ENCODE assay signal across 8 cellular contexts in the genomic region with DNA sequence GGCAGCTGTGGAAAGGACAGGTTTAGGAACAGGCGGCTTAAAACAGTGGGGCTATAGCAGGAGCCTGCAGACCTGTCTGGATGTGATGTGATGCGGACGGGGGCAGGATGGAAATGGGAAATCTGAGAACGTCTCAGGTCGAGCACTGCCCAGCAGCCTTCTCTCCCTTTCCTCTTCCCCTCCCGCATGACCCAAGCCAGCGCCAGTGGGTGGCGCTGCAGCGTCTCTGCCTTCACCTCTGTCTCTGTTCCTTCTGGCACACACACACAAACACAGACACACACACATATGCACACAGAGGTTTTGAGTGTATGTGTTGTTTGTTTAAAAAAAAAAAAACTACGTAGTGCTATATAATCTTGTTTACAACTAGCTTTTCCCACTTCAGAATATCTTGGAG.
DNase-seq lines count a peak whose midpoint lies in the region; ATAC-seq and FAIRE-seq lines count a peak whose summit lies in the region.

No MANE protein-coding gene starts in this region.

- DNase-seq in DMS153 treated with DMSO at 0.1 percent for 48 hours (lab: John Stamatoyannopoulos, UW; ENCODE audit: unreplicated experiment) (peak; percentile 87), UCSD-AML1 (lab: John Stamatoyannopoulos, UW; ENCODE audit: unreplicated experiment) (peak; percentile 34), iPS-NIHi11 (ENCODE audit: low spot score) (peak; percentile 82), epidermal melanocyte (ENCODE audit: insufficient read length, low spot score) (no peak), HTR-8/SVneo (ENCODE audit: insufficient read length, low spot score) (no peak)

- no peak for ATAC-seq in GM21515 (IDR thresholded peaks at IDR 0.05; ENCODE audit: unreplicated experiment)
- ATAC-seq in HG03280 (IDR thresholded peaks at IDR 0.05; ENCODE audit: unreplicated experiment) = no peak

- H3K9ac ChIP-seq in HUES6 (ENCODE audit: low read length) = peak overlapping the region; percentile 10

- no peaks in the 10 kb centered on the region; the same call in 1 of the 2 replicates for H3K9me3 ChIP-seq in HUES6 (ENCODE audit: control insufficient read depth, insufficient read depth, low read depth, low read length)

- H3K4me1 ChIP-seq in HUES6 (ENCODE audit: control insufficient read depth, insufficient read depth, low read length) = peaks cover 21% of the 10 kb centered on the region

- H3K4me3 ChIP-seq in HUES6 (ENCODE audit: low read depth, low read length) = no peak overlapping the region

- FAIRE-seq in HTR-8/SVneo (lab: Jason Lieb, UNC) = no peak

- H3K27me3 ChIP-seq in HUES6 (ENCODE audit: control insufficient read depth, insufficient read depth, low read length) = no peaks in the 10 kb centered on the region

- no peaks in the 10 kb centered on the region for H3K36me3 ChIP-seq in HUES6 (ENCODE audit: control insufficient read depth, insufficient read depth, low read length)

- no peak overlapping the region for H3K27ac ChIP-seq in HUES6 (ENCODE audit: low read depth, low read length)

Comparison
In these comparisons a context has a peak if more than half of its experiments do, and no peak if none do; other contexts are left out.
1. DNase-seq: peak in DMS153 treated with DMSO at 0.1 percent for 48 hours (single experiment), UCSD-AML1 (single experiment) and iPS-NIHi11 (single experiment); none in epidermal melanocyte (single experiment) and HTR-8/SVneo (single experiment).